In the genomic region with DNA sequence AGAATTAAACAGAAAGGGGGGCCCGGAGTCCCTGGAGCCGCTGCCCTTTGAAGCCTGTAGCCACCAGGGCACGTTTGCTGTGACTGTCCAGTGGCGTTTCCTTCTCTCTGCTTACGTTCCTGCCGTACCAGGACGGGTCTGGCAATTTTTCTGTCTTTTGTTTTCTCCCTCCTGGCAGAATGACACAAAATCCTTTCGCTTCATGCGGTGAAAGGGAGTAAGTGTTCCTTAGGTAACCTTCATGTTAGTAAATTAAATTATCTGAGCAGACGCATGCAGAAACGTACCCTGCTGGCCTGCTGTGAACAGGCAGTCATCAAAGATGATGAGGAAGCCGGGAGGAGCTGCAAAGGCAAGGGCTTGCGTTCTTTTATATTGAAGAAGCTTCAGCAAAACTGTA, we compare ENCODE assay signal across 12 cellular contexts.
DNase-seq lines count a peak whose midpoint lies in the region; ATAC-seq, FAIRE-seq and TF ChIP-seq lines count a peak whose summit lies in the region.
"Had no signal": no experiment of that assay in that cellular context is flagged by ENCODE, and none has a peak within 500 bp of the region (broad histone marks: within the 10 kb centered on the region; RNA-seq: fewer than 3 reads in every experiment).

No MANE protein-coding gene starts in this region.

- H3K4me1 Mint-ChIP-seq in stimulated activated naive CD8-positive, alpha-beta T cell treated with anti-CD3 and anti-CD28 coated beads, Interleukin-15, amount 100 ng/mL, for 72 hours, result peaks cover 5% of the 10 kb centered on the region
- H3K4me1 Mint-ChIP-seq: activated naive CD8-positive, alpha-beta T cell treated with anti-CD3 and anti-CD28 coated beads, Interleukin-2, amount 50 U/mL, for 24 hours had no signal

- TF ChIP-seq POLR2A in GM12892 (IDR thresholded peaks at IDR 0.05; ENCODE audit: low read depth, low read length), result no peak

- FAIRE-seq in GM12892 (lab: Jason Lieb, UNC), result no peak
- FAIRE-seq: D721Med had no signal

- H3K36me3 ChIP-seq in kidney epithelial cell (ENCODE audit: control insufficient read depth, insufficient read depth, low read length), result no peaks in the 10 kb centered on the region
- no peaks in the 10 kb centered on the region for H3K36me3 ChIP-seq in skeletal muscle satellite cell (ENCODE audit: insufficient read depth, low read length)
- H3K36me3 ChIP-seq: SJSA1 had no signal

- H3K27ac Mint-ChIP-seq in stimulated activated naive CD8-positive, alpha-beta T cell treated with anti-CD3 and anti-CD28 coated beads, Interleukin-15, amount 100 ng/mL, for 72 hours, result no peak overlapping the region
- H3K27ac Mint-ChIP-seq: activated naive CD8-positive, alpha-beta T cell treated with anti-CD3 and anti-CD28 coated beads, Interleukin-2, amount 50 U/mL, for 24 hours had no signal

- in situ Hi-C loops in astrocyte of the spinal cord (cut with HindIII; ENCODE audit: low sequenced_read_pairs), result no loop called here

- H3K4me3 ChIP-seq in astrocyte of the spinal cord (ENCODE audit: low read depth, low read length) (peak overlapping the region; percentile 26), kidney epithelial cell (ENCODE audit: low read depth, low read length) (peak overlapping the region; percentile 17), skeletal muscle satellite cell (ENCODE audit: low read length) (no peak overlapping the region)
- H3K4me3 ChIP-seq: SJSA1 had no signal

- no peaks in the 10 kb centered on the region for H3K4me1 ChIP-seq in skeletal muscle satellite cell (ENCODE audit: control insufficient read depth, insufficient read depth, low read length)
- H3K4me1 ChIP-seq: SJSA1 had no signal

- DNase-seq in Daoy (ENCODE audit: low read depth) (peak; percentile 4), astrocyte of the spinal cord (ENCODE audit: low read depth, low spot score) (peak; percentile 29), kidney epithelial cell (ENCODE audit: low read depth) (no peak), GM12892 (ENCODE audit: insufficient read length) (no peak), NCI-H345 treated with DMSO at 0.1 percent for 48 hours (lab: John Stamatoyannopoulos, UW; ENCODE audit: unreplicated experiment) (no peak), T-helper 9 cell (no peak)
- DNase-seq in stimulated activated naive CD8-positive, alpha-beta T cell treated with anti-CD3 and anti-CD28 coated beads, Interleukin-15, amount 100 ng/mL, for 72 hours, result no peak
- DNase-seq: activated naive CD8-positive, alpha-beta T cell treated with anti-CD3 and anti-CD28 coated beads, Interleukin-2, amount 50 U/mL, for 24 hours; mesendoderm had no signal

- no peak for TF ChIP-seq CTCF in astrocyte of the spinal cord (IDR thresholded peaks at IDR 0.05; ENCODE audit: low read depth, low read length)
- peak; percentile 16 for TF ChIP-seq CTCF in kidney epithelial cell (IDR thresholded peaks at IDR 0.05; ENCODE audit: insufficient read depth, low read length, poor library complexity, severe bottlenecking)

- H3K27me3 ChIP-seq in kidney epithelial cell (ENCODE audit: control insufficient read depth, insufficient read depth, low read length), result no peaks in the 10 kb centered on the region
- H3K27me3 ChIP-seq in skeletal muscle satellite cell (ENCODE audit: control insufficient read depth, insufficient read depth, low read length), result no peaks in the 10 kb centered on the region

- no peak overlapping the region for H3K4me3 Mint-ChIP-seq in stimulated activated naive CD8-positive, alpha-beta T cell treated with anti-CD3 and anti-CD28 coated beads, Interleukin-15, amount 100 ng/mL, for 72 hours
- H3K4me3 Mint-ChIP-seq: activated naive CD8-positive, alpha-beta T cell treated with anti-CD3 and anti-CD28 coated beads, Interleukin-2, amount 50 U/mL, for 24 hours had no signal

- no peak for ATAC-seq in stimulated activated naive CD8-positive, alpha-beta T cell treated with anti-CD3 and anti-CD28 coated beads, Interleukin-15, amount 100 ng/mL, for 72 hours
- ATAC-seq: activated naive CD8-positive, alpha-beta T cell treated with anti-CD3 and anti-CD28 coated beads, Interleukin-2, amount 50 U/mL, for 24 hours had no signal

- H3K9ac ChIP-seq in skeletal muscle satellite cell (ENCODE audit: low read depth, low read length), result no peak overlapping the region

- H3K4me2 ChIP-seq in skeletal muscle satellite cell (ENCODE audit: low read length), result peak overlapping the region; percentile 43

- no peaks in the 10 kb centered on the region for H3K9me3 Mint-ChIP-seq in stimulated activated naive CD8-positive, alpha-beta T cell treated with anti-CD3 and anti-CD28 coated beads, Interleukin-15, amount 100 ng/mL, for 72 hours
- H3K9me3 Mint-ChIP-seq: activated naive CD8-positive, alpha-beta T cell treated with anti-CD3 and anti-CD28 coated beads, Interleukin-2, amount 50 U/mL, for 24 hours had no signal

- no peaks in the 10 kb centered on the region for H3K9me3 ChIP-seq in skeletal muscle satellite cell (replicated peaks; ENCODE audit: low read length)
- H3K9me3 ChIP-seq: SJSA1 had no signal

- H3K27me3 Mint-ChIP-seq in stimulated activated naive CD8-positive, alpha-beta T cell treated with anti-CD3 and anti-CD28 coated beads, Interleukin-15, amount 100 ng/mL, for 72 hours, result peaks cover 24% of the 10 kb centered on the region

Comparison
In these comparisons a context has a peak if more than half of its experiments do, and no peak if none do; other contexts are left out.
1. DNase-seq: peak in Daoy (single experiment) and astrocyte of the spinal cord (single experiment); none in kidney epithelial cell (single experiment), GM12892 (single experiment), NCI-H345 treated with DMSO at 0.1 percent for 48 hours (single experiment), T-helper 9 cell (single experiment) and stimulated activated naive CD8-positive, alpha-beta T cell treated with anti-CD3 and anti-CD28 coated beads, Interleukin-15, amount 100 ng/mL, for 72 hours (0 of 2).